In the genomic region with DNA sequence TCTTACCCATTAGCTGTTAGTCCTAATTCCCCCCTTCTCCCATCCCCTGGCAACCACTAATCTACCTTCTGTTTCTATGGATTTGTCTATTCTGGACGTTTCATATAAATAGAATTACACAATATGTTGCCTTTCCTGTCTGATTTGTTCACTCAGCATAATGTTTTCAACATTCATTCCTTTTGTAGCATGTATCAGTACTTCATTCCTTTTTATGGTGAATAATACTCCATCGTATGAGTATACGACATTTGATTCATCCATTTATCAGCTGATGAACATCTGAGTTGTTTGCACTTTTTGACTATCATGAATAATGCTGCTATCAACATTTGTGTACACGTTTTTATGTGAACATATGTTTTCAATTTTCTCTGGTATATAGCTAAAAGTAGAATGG, we compare ENCODE assay signal across 28 cellular contexts. TPM values are rescaled to one million over a fixed set of nuclear protein-coding genes. Genes with fewer than 3 reads are reported as not detected.
DNase-seq lines count a peak whose midpoint lies in the region; ATAC-seq, FAIRE-seq and TF ChIP-seq lines count a peak whose summit lies in the region.
"Had no signal": no experiment of that assay in that cellular context is flagged by ENCODE, and none has a peak within 500 bp of the region (broad histone marks: within the 10 kb centered on the region; RNA-seq: fewer than 3 reads in every experiment).

No MANE protein-coding gene starts in this region.

- TF ChIP-seq CTCF in bronchial epithelial cell (IDR thresholded peaks at IDR 0.05; ENCODE audit: insufficient read depth, low read length, severe bottlenecking), result no peak

- DNase-seq in NOMO-1 treated with DMSO at 0.1 percent for 48 hours (lab: John Stamatoyannopoulos, UW; ENCODE audit: unreplicated experiment), result peak; percentile 32
- no peak for DNase-seq in NOMO-1 treated with dmso at 0.1 percent for 144 hours (lab: John Stamatoyannopoulos, UW; ENCODE audit: unreplicated experiment)
- peak; percentile 32 for DNase-seq in MV-4-11 (lab: John Stamatoyannopoulos, UW)
- peak; percentile 62 for DNase-seq in bronchial epithelial cell (ENCODE audit: low read depth)
- DNase-seq in activated gamma-delta T cell (lab: John Stamatoyannopoulos, UW), result no peak
- DNase-seq in germinal center (ENCODE audit: low spot score), result no peak
- no peak for DNase-seq in DMS153 treated with DMSO at 0.1 percent for 48 hours (lab: John Stamatoyannopoulos, UW; ENCODE audit: unreplicated experiment)
- DNase-seq: 8988T; CD4-positive, alpha-beta T cell; DMS79; EL; GDM1; H9; HFFc6; Kasumi-1; NCI-H1092; NCI-H1417 treated with DMSO at 0.1 percent for 48 hours; NCI-H1694 treated with DMSO at 0.1 percent for 48 hours; NCI-H2081; NCI-H2227 treated with DMSO at 0.1 percent for 48 hours; NCI-H526 treated with DMSO at 0.1 percent for 48 hours; PC-3; Right ventricle myocardium superior; T-cell had no signal

- no peaks in the 10 kb centered on the region for H3K27me3 ChIP-seq in bronchial epithelial cell (ENCODE audit: control insufficient read depth, insufficient read depth, low read length)
- H3K27me3 ChIP-seq: BLaER1 had no signal

- no peak for FAIRE-seq in bronchial epithelial cell (lab: Jason Lieb, UNC)
- FAIRE-seq: GM12878 had no signal

- no peak for ATAC-seq in HG02973 (IDR thresholded peaks at IDR 0.05; ENCODE audit: unreplicated experiment)
- ATAC-seq: GM12878, GM23338, PC-3, T-cell had no signal

- no peaks in the 10 kb centered on the region for H3K36me3 ChIP-seq in bronchial epithelial cell (ENCODE audit: control insufficient read depth, insufficient read depth, low read length)
- H3K36me3 ChIP-seq: BLaER1 had no signal

- H3K4me3 ChIP-seq in bronchial epithelial cell (ENCODE audit: low read depth, low read length), result no peak overlapping the region
- H3K4me3 ChIP-seq: BLaER1, GM12878, GM23338 had no signal

RNA-seq across cellular contexts. Expression of gene FRAT1, which starts 4.4 kb away (rescaled TPM):
- 1.5 and 1.6 TPM in 2 replicates for total RNA-seq in bronchial epithelial cell

RNA-seq across cellular contexts. Expression of gene FRAT2, which starts 19.9 kb away (rescaled TPM):
- 8.2 and 11.3 TPM in 2 replicates for total RNA-seq in bronchial epithelial cell

RNA-seq across cellular contexts. Expression of gene ARHGAP19, which starts 22.2 kb away (rescaled TPM):
- 4.7 and 6.7 TPM in 2 replicates for total RNA-seq in bronchial epithelial cell

Comparison
In these comparisons a context has a peak if more than half of its experiments do, and no peak if none do; other contexts are left out.
1. DNase-seq: peak in NOMO-1 treated with DMSO at 0.1 percent for 48 hours (single experiment), MV-4-11 (single experiment) and bronchial epithelial cell (single experiment); none in NOMO-1 treated with dmso at 0.1 percent for 144 hours (single experiment), activated gamma-delta T cell (single experiment), germinal center (single experiment) and DMS153 treated with DMSO at 0.1 percent for 48 hours (single experiment).